Comparison of ENCODE assay signal across 1 cellular context in the genomic region with DNA sequence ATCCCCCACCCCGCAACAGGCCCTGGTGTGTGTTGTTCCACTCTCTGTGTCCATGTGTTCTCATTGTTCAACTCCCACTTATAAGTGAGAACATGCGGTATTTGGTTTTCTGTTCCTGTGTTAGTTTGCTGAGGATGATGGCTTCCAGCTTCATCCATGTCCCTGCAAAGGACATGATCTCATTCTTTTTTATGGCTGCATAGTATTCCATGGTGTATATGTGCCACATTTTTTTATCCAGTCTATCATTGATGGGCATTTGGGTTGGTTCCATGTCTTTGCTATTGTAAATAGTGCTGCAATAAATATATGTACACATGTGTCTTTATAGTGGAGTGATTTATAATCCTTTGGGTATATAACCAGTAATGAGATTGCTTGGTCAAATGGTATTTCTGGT. TPM values are rescaled to one million over a fixed set of nuclear protein-coding genes. Genes with fewer than 3 reads are reported as not detected.
"Had no signal": no experiment of that assay in that cellular context is flagged by ENCODE, and none has a peak within 500 bp of the region (broad histone marks: within the 10 kb centered on the region; RNA-seq: fewer than 3 reads in every experiment).

No MANE protein-coding gene starts in this region.

RNA-seq across cellular contexts. Expression of gene KCNMB3, which starts 23.5 kb away (rescaled TPM):
- polyA plus RNA-seq: smooth muscle cell had no signal
